1 cellular context compared by ENCODE assay signal in the genomic region with DNA sequence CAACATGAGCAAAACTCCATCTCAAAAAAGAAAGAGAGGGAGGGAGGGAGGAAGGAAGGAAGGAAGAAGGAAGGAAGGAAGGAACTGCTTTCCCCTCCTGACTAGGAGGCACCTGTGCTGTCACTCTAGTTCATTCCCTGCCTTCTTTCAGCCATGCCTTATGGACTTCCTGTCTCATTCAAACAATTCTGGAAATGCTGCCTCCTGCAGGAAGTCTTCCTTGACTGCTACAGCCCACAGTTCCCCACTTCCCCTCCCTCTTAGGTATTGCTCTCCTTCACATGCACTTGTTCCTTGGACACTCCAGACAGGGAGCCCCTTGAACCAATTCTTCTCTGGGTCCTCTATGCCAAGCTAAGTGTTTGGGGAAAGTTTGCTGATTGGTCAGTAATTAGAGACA.
TF ChIP-seq lines count a peak whose summit lies in the region.

No MANE protein-coding gene starts in this region.

TF ChIP-seq in SK-N-SH treated with all-trans-retinoic acid at 6 μM for 48 hours, 23 proteins besides CTCF, POLR2A, EP300 and RAD21 (continued from another document):
- TF ChIP-seq ARNTL (CRISPR knock-in tag; IDR thresholded peaks at IDR 0.05; ENCODE audit: borderline replicate concordance, low read depth), result no peak
